7 cellular contexts compared by ENCODE assay signal in genomic region chr19:43625918-43626579, GRCh38.
A peak's percentile ranks its signal among the peaks of the same experiment; 100 is the strongest.
DNase-seq lines count a peak whose midpoint lies in the region; ATAC-seq and TF ChIP-seq lines count a peak whose summit lies in the region.
"Had no signal": no experiment of that assay in that cellular context is flagged by ENCODE, and none has a peak within 500 bp of the region (broad histone marks: within the 10 kb centered on the region; RNA-seq: fewer than 3 reads in every experiment).

No MANE protein-coding gene starts in this region.

- DNase-seq in COLO668 (lab: John Stamatoyannopoulos, UW; ENCODE audit: unreplicated experiment): peak; percentile 5
- DNase-seq in epithelial cell of esophagus (ENCODE audit: low read depth): peak; percentile 27
- no peak for DNase-seq in activated naive CD4-positive, alpha-beta T cell (lab: John Stamatoyannopoulos, UW)
- no peak for DNase-seq in NCI-H2227 treated with DMSO at 0.1 percent for 48 hours (lab: John Stamatoyannopoulos, UW)
- DNase-seq: effector memory CD4-positive, alpha-beta T cell had no signal

- no peak for ATAC-seq in HG03175 (IDR thresholded peaks at IDR 0.05; ENCODE audit: unreplicated experiment)

- no peak for TF ChIP-seq CTCF in epithelial cell of esophagus (IDR thresholded peaks at IDR 0.05; ENCODE audit: insufficient read depth, low read depth, low read length, missing control alignments)

- no peak for TF ChIP-seq RAD21 in Ishikawa (IDR thresholded peaks at IDR 0.05; ENCODE audit: low read depth)

- no peak overlapping the region for H3K4me3 ChIP-seq in epithelial cell of esophagus (ENCODE audit: low read length)

- TF ChIP-seq EP300 in Ishikawa (IDR thresholded peaks at IDR 0.05; ENCODE audit: borderline replicate concordance): no peak

TF ChIP-seq in Ishikawa, 13 proteins besides CTCF, POLR2A, EP300 and RAD21:
- TF ChIP-seq EGR1 (IDR thresholded peaks at IDR 0.05): 0 out of 2 replicates have a peak, but pooled peaks have one; percentile 5
- TF ChIP-seq, protein P1, sequence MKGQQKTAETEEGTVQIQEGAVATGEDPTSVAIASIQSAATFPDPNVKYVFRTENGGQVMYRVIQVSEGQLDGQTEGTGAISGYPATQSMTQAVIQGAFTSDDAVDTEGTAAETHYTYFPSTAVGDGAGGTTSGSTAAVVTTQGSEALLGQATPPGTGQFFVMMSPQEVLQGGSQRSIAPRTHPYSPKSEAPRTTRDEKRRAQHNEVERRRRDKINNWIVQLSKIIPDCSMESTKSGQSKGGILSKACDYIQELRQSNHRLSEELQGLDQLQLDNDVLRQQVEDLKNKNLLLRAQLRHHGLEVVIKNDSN (IDR thresholded peaks at IDR 0.05): peak; percentile 64
- TF ChIP-seq REST (IDR thresholded peaks at IDR 0.05; ENCODE audit: low read depth): no peak
- peak; percentile 45; the same call in 1 of the 2 replicates for TF ChIP-seq NFIC (IDR thresholded peaks at IDR 0.05)
- no peak for TF ChIP-seq TCF12 (IDR thresholded peaks at IDR 0.05; ENCODE audit: low read depth)

Comparison
In these comparisons a context has a peak if more than half of its experiments do, and no peak if none do; other contexts are left out.
1. DNase-seq: peak in COLO668 (single experiment) and epithelial cell of esophagus (single experiment); none in activated naive CD4-positive, alpha-beta T cell (0 of 4) and NCI-H2227 treated with DMSO at 0.1 percent for 48 hours (single experiment).